13 cellular contexts compared by ENCODE assay signal in genomic region chr11:123671534-123671933, GRCh38. TPM values are rescaled to one million over a fixed set of nuclear protein-coding genes. Genes with fewer than 3 reads are reported as not detected.
DNase-seq lines count a peak whose midpoint lies in the region; ATAC-seq and TF ChIP-seq lines count a peak whose summit lies in the region.
"Had no signal": no experiment of that assay in that cellular context is flagged by ENCODE, and none has a peak within 500 bp of the region (broad histone marks: within the 10 kb centered on the region; RNA-seq: fewer than 3 reads in every experiment).

No MANE protein-coding gene starts in this region.

- no peaks in the 10 kb centered on the region for H3F3A ChIP-seq in neural progenitor cell (ENCODE audit: low read depth)

- H3K27ac Mint-ChIP-seq in glutamatergic neuron (ENCODE audit: unreplicated experiment) (no peak overlapping the region), neural progenitor cell (no peak overlapping the region)
- H3K27ac Mint-ChIP-seq in CD4-positive, alpha-beta T cell, result no peak overlapping the region
- no peak overlapping the region for H3K27ac Mint-ChIP-seq in activated CD4-positive, alpha-beta memory T cell treated with anti-CD3 and anti-CD28 coated beads, Interleukin-2, amount 10 ng/mL, durations not matched to agents 7 days and 5 days
- H3K27ac Mint-ChIP-seq: CD14-positive monocyte; CD8-positive, alpha-beta memory T cell had no signal

- no peaks in the 10 kb centered on the region for H3K27me3 ChIP-seq in neural progenitor cell
- H3K27me3 ChIP-seq in CD4-positive, alpha-beta T cell (ENCODE audit: control insufficient read depth, insufficient read depth, low read length), result no peaks in the 10 kb centered on the region

- CTCF ChIA-PET in CD4-positive, alpha-beta T cell (lab: Charles Lee), result no interaction called here
- CTCF ChIA-PET in activated CD4-positive, alpha-beta memory T cell treated with anti-CD3 and anti-CD28 coated beads, Interleukin-2, amount 10 ng/mL, durations not matched to agents 7 days and 5 days (lab: Charles Lee), result no interaction called here

- H3K36me3 Mint-ChIP-seq in glutamatergic neuron (ENCODE audit: unreplicated experiment) (no peaks in the 10 kb centered on the region), neural progenitor cell (no peaks in the 10 kb centered on the region)
- H3K36me3 Mint-ChIP-seq in CD4-positive, alpha-beta T cell (ENCODE audit: low read depth), result no peaks in the 10 kb centered on the region
- H3K36me3 Mint-ChIP-seq in activated CD4-positive, alpha-beta memory T cell treated with anti-CD3 and anti-CD28 coated beads, Interleukin-2, amount 10 ng/mL, durations not matched to agents 7 days and 5 days (ENCODE audit: low read depth), result no peaks in the 10 kb centered on the region
- H3K36me3 Mint-ChIP-seq: CD14-positive monocyte; CD8-positive, alpha-beta memory T cell had no signal

- TF ChIP-seq CTCF in glutamatergic neuron (IDR thresholded peaks at IDR 0.05; ENCODE audit: partially characterized antibody, unreplicated experiment) (no peak), neural progenitor cell (IDR thresholded peaks at IDR 0.05) (no peak)
- no peak for TF ChIP-seq CTCF in CD4-positive, alpha-beta T cell (IDR thresholded peaks at IDR 0.05)

- no peak overlapping the region for H3K9ac ChIP-seq in neural progenitor cell

- H3K9me3 ChIP-seq in neural progenitor cell (ENCODE audit: low read depth), result no peaks in the 10 kb centered on the region
- no peaks in the 10 kb centered on the region for H3K9me3 ChIP-seq in CD4-positive, alpha-beta T cell (ENCODE audit: control insufficient read depth, low read length)
- H3K9me3 ChIP-seq: A549, Caco-2 had no signal

- DNase-seq in NCI-H526 (lab: John Stamatoyannopoulos, UW) (peak; percentile 88 to 94), glutamatergic neuron (peak; percentile 17), neural progenitor cell (ENCODE audit: low spot score) (peak; percentile 11), LoVo (ENCODE audit: low spot score) (no peak)
- DNase-seq in CD4-positive, alpha-beta T cell, result no peak
- DNase-seq in activated CD4-positive, alpha-beta memory T cell treated with anti-CD3 and anti-CD28 coated beads, Interleukin-2, amount 10 ng/mL, durations not matched to agents 7 days and 5 days, result no peak
- no peak for DNase-seq in activated naive CD4-positive, alpha-beta T cell (lab: John Stamatoyannopoulos, UW)
- DNase-seq: Caco-2; CD8-positive, alpha-beta memory T cell; DND-41 had no signal

- no peaks in the 10 kb centered on the region for H3K9me3 Mint-ChIP-seq in glutamatergic neuron (ENCODE audit: unreplicated experiment)
- H3K9me3 Mint-ChIP-seq in neural progenitor cell, result no peaks in the 10 kb centered on the region
- peaks cover 3% of the 10 kb centered on the region for H3K9me3 Mint-ChIP-seq in CD4-positive, alpha-beta T cell
- H3K9me3 Mint-ChIP-seq in activated CD4-positive, alpha-beta memory T cell treated with anti-CD3 and anti-CD28 coated beads, Interleukin-2, amount 10 ng/mL, durations not matched to agents 7 days and 5 days, result no peaks in the 10 kb centered on the region
- H3K9me3 Mint-ChIP-seq: CD14-positive monocyte had no signal

- no peaks in the 10 kb centered on the region for H3K79me2 ChIP-seq in neural progenitor cell (ENCODE audit: low read depth)

- H3K4me3 Mint-ChIP-seq in glutamatergic neuron (ENCODE audit: unreplicated experiment), result peak overlapping the region; percentile 18
- H3K4me3 Mint-ChIP-seq in neural progenitor cell, result no peak overlapping the region
- H3K4me3 Mint-ChIP-seq in CD4-positive, alpha-beta T cell, result no peak overlapping the region
- no peak overlapping the region for H3K4me3 Mint-ChIP-seq in activated CD4-positive, alpha-beta memory T cell treated with anti-CD3 and anti-CD28 coated beads, Interleukin-2, amount 10 ng/mL, durations not matched to agents 7 days and 5 days
- H3K4me3 Mint-ChIP-seq: CD14-positive monocyte had no signal

- peak overlapping the region; percentile 66 for H2AFZ ChIP-seq in neural progenitor cell (replicated peaks)

- peaks cover 5% of the 10 kb centered on the region for H3K4me1 ChIP-seq in neural progenitor cell
- H3K4me1 ChIP-seq: A549, Caco-2 had no signal

- POLR2A ChIA-PET in CD4-positive, alpha-beta T cell (lab: Charles Lee), result interaction anchor here (1.1 kb wide), 1 partner anchor 18 kb away, joined by 3 read pairs; the partner anchor contains the start of gene SCN3B
- POLR2A ChIA-PET in activated CD4-positive, alpha-beta memory T cell treated with anti-CD3 and anti-CD28 coated beads, Interleukin-2, amount 10 ng/mL, durations not matched to agents 7 days and 5 days (lab: Charles Lee), result no interaction called here

- H3K4me3 ChIP-seq in neural progenitor cell, result no peak overlapping the region
- H3K4me3 ChIP-seq: A549 had no signal

- H4K20me1 ChIP-seq in neural progenitor cell (ENCODE audit: low read depth), result no peaks in the 10 kb centered on the region

- H3K27ac ChIP-seq in neural progenitor cell, result no peak overlapping the region
- no peak overlapping the region for H3K27ac ChIP-seq in CD4-positive, alpha-beta T cell (ENCODE audit: low read depth, low read length)
- H3K27ac ChIP-seq: A549 had no signal

- intact Hi-C loops in CD4-positive, alpha-beta T cell (cut with DNase I, micrococcal nuclease), result no loop called here

- H3K27me3 Mint-ChIP-seq in glutamatergic neuron (ENCODE audit: unreplicated experiment), result no peaks in the 10 kb centered on the region
- H3K27me3 Mint-ChIP-seq in neural progenitor cell (ENCODE audit: insufficient read depth, low read depth), result no peaks in the 10 kb centered on the region
- H3K27me3 Mint-ChIP-seq in CD4-positive, alpha-beta T cell, result peaks cover 19% of the 10 kb centered on the region
- peaks cover 11% of the 10 kb centered on the region for H3K27me3 Mint-ChIP-seq in activated CD4-positive, alpha-beta memory T cell treated with anti-CD3 and anti-CD28 coated beads, Interleukin-2, amount 10 ng/mL, durations not matched to agents 7 days and 5 days

- no peak overlapping the region for H3K4me2 ChIP-seq in neural progenitor cell
- H3K4me2 ChIP-seq: A549 had no signal

- H3K4me1 Mint-ChIP-seq in glutamatergic neuron (ENCODE audit: low read depth, unreplicated experiment), result peaks cover 9% of the 10 kb centered on the region
- H3K4me1 Mint-ChIP-seq in neural progenitor cell, result peaks cover 4% of the 10 kb centered on the region
- H3K4me1 Mint-ChIP-seq in CD4-positive, alpha-beta T cell (ENCODE audit: low read depth), result no peaks in the 10 kb centered on the region
- H3K4me1 Mint-ChIP-seq in activated CD4-positive, alpha-beta memory T cell treated with anti-CD3 and anti-CD28 coated beads, Interleukin-2, amount 10 ng/mL, durations not matched to agents 7 days and 5 days, result no peaks in the 10 kb centered on the region
- H3K4me1 Mint-ChIP-seq: CD14-positive monocyte; CD8-positive, alpha-beta memory T cell had no signal

- no peak for ATAC-seq in CD4-positive, alpha-beta T cell (ENCODE audit: poor library complexity)
- ATAC-seq: A549, HepG2 had no signal

- H3K36me3 ChIP-seq in neural progenitor cell, result no peaks in the 10 kb centered on the region

RNA-seq across cellular contexts. Expression of gene SCN3B, which starts 17.1 kb away (rescaled TPM):
- total RNA-seq in glutamatergic neuron (ENCODE audit: unreplicated experiment) (118 TPM), neural progenitor cell (ENCODE audit: low replicate concordance) (0.12 TPM in 1 of 2 replicates, not detected in the other)
- total RNA-seq in CD4-positive, alpha-beta T cell, result not detected
- under 1 TPM in 1 of 2 experiments, not detected in 1; 0.03 TPM for total RNA-seq in activated CD4-positive, alpha-beta memory T cell treated with anti-CD3 and anti-CD28 coated beads, Interleukin-2, amount 10 ng/mL, durations not matched to agents 7 days and 5 days
- total RNA-seq: CD8-positive, alpha-beta memory T cell had no signal

Comparison
In these comparisons a context has a peak if more than half of its experiments do, and no peak if none do; other contexts are left out.
1. DNase-seq: peak in NCI-H526 (2 of 2), glutamatergic neuron (single experiment) and neural progenitor cell (single experiment); none in CD4-positive, alpha-beta T cell (0 of 10), LoVo (single experiment), activated CD4-positive, alpha-beta memory T cell treated with anti-CD3 and anti-CD28 coated beads, Interleukin-2, amount 10 ng/mL, durations not matched to agents 7 days and 5 days (single experiment) and activated naive CD4-positive, alpha-beta T cell (0 of 4).
2. RNA of gene SCN3B, which starts 17.1 kb away (total RNA-seq): 118 TPM in glutamatergic neuron (single experiment); 0.03 TPM in activated CD4-positive, alpha-beta memory T cell treated with anti-CD3 and anti-CD28 coated beads, Interleukin-2, amount 10 ng/mL, durations not matched to agents 7 days and 5 days, 0.12 TPM in neural progenitor cell and not detected in CD4-positive, alpha-beta T cell; every median in the first group is over 100 times any median in the second.